5 cellular contexts compared by ENCODE assay signal in the genomic region with DNA sequence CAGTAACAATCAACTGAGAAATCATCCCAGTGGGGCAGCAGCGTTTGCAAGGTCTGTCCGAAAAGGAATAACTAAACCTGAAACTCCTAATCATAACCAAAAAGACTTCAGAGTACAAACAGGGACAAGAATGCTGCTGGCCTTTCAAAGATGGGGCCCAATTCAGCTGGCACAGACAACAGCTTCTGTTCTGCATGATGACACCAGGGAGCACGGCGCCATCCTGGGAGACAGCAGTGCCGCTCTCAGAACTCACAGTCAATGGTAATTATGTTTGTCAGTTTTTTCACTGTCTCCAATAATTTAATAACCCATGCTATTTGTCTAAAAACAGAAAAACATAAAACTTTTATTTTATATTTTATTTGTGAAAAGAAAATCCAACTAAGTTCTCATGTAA.
"Had no signal": no experiment of that assay in that cellular context is flagged by ENCODE, and none has a peak within 500 bp of the region (broad histone marks: within the 10 kb centered on the region; RNA-seq: fewer than 3 reads in every experiment).

No MANE protein-coding gene starts in this region.

- H3K27ac ChIP-seq: GM23248, HL-60 had no signal

- DNase-seq: GM23248, GOT3, H7, HFFc6 had no signal
